1 cellular context compared by ENCODE assay signal in the genomic region with DNA sequence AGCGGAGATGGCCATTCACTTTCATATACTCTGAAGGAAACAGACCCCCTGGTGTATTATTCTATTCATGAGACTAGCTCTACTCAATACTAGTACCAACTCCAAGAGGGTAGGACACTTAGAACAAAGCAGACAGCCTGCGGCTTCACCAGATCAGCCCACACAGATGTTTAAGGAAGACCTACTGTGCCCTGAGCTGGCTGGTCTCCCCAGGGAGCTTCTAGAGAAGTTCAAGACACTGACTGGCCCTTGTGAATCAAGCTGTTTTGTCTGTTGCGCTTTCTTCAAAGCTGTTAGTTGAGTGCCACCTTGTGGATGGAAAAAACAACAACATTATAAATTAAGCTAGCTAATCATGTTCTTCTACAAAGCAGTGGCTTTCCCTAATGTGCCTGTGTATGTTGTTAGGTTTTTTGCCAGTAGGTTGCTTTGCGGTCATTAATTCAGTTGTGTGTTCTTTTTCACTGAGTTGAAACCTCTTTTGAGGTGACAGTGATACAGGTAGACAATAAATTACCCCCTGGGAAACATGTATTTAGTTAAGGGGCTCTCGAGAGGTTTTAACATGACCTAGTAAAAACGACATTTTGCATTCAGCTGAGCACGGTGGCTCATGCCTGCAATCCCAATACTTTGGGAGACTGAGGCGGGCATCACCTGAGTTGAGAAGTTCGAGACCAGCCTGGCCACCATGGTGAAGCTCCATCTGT.
TF ChIP-seq lines count a peak whose summit lies in the region.

No MANE protein-coding gene starts in this region.

TF ChIP-seq in IMR-90, 13 proteins besides CTCF, POLR2A, EP300 and RAD21:
- TF ChIP-seq, protein P1, sequence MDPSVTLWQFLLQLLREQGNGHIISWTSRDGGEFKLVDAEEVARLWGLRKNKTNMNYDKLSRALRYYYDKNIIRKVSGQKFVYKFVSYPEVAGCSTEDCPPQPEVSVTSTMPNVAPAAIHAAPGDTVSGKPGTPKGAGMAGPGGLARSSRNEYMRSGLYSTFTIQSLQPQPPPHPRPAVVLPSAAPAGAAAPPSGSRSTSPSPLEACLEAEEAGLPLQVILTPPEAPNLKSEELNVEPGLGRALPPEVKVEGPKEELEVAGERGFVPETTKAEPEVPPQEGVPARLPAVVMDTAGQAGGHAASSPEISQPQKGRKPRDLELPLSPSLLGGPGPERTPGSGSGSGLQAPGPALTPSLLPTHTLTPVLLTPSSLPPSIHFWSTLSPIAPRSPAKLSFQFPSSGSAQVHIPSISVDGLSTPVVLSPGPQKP (IDR thresholded peaks at IDR 0.05; ENCODE audit: borderline replicate concordance, low read depth, low read length), result no peak
- TF ChIP-seq SMC3 (IDR thresholded peaks at IDR 0.05; ENCODE audit: low read depth, low read length), result peak; percentile 94
